ENCODE assay signal across 1 cellular context in genomic region chr2:37764108-37764507, GRCh38.
A peak's percentile ranks its signal among the peaks of the same experiment; 100 is the strongest.
TF ChIP-seq lines count a peak whose summit lies in the region.

No MANE protein-coding gene starts in this region.

TF ChIP-seq in K562, 482 proteins besides CTCF, POLR2A, EP300 and RAD21 (continued from another document):
- TF ChIP-seq MECOM (CRISPR knock-in tag; IDR thresholded peaks at IDR 0.05) (no peak), MTA2 (IDR thresholded peaks at IDR 0.05; ENCODE audit: low read depth) (no peak), ZNF175 (CRISPR knock-in tag; IDR thresholded peaks at IDR 0.05; ENCODE audit: low read depth) (no peak), EZH2 (IDR thresholded peaks at IDR 0.05; ENCODE audit: borderline replicate concordance, low read depth, low read length) (no peak), PBX2 (CRISPR knock-in tag; IDR thresholded peaks at IDR 0.05; ENCODE audit: low read depth) (no peak), PBX2 (tag; conservative IDR thresholded peaks at IDR 0.05; ENCODE audit: low read depth) (peak; percentile 55; the same call in 1 of the 2 replicates), RHOXF2B (CRISPR knock-in tag; conservative IDR thresholded peaks at IDR 0.05) (no peak), ZNF395 (CRISPR knock-in tag; IDR thresholded peaks at IDR 0.05) (no peak), TBL1XR1 (IDR thresholded peaks at IDR 0.05; ENCODE audit: low read length in 2 of 2) (no peak), SRSF7 (optimal IDR thresholded peaks at IDR 0.05; ENCODE audit: low read depth, low read length) (no peak), ZZZ3 (IDR thresholded peaks at IDR 0.05) (no peak), CCAR2 (IDR thresholded peaks at IDR 0.05; ENCODE audit: low read depth, low read length) (no peak), ARID1B (IDR thresholded peaks at IDR 0.05) (0 out of 2 replicates have a peak, but pooled peaks have one; percentile 12), SMAD3 (CRISPR knock-in tag; conservative IDR thresholded peaks at IDR 0.05) (no peak), HSF4 (CRISPR knock-in tag; IDR thresholded peaks at IDR 0.05; ENCODE audit: borderline replicate concordance) (no peak), TCF3 (CRISPR knock-in tag; IDR thresholded peaks at IDR 0.05) (peak; percentile 68; the same call in 1 of the 2 replicates), NFRKB (IDR thresholded peaks at IDR 0.05; ENCODE audit: low read depth) (no peak)
- TF ChIP-seq, protein P1, sequence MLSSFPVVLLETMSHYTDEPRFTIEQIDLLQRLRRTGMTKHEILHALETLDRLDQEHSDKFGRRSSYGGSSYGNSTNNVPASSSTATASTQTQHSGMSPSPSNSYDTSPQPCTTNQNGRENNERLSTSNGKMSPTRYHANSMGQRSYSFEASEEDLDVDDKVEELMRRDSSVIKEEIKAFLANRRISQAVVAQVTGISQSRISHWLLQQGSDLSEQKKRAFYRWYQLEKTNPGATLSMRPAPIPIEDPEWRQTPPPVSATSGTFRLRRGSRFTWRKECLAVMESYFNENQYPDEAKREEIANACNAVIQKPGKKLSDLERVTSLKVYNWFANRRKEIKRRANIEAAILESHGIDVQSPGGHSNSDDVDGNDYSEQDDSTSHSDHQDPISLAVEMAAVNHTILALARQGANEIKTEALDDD (IDR thresholded peaks at IDR 0.05), result peak; percentile 26; the same call in 1 of the 2 replicates
- TF ChIP-seq, protein P2, sequence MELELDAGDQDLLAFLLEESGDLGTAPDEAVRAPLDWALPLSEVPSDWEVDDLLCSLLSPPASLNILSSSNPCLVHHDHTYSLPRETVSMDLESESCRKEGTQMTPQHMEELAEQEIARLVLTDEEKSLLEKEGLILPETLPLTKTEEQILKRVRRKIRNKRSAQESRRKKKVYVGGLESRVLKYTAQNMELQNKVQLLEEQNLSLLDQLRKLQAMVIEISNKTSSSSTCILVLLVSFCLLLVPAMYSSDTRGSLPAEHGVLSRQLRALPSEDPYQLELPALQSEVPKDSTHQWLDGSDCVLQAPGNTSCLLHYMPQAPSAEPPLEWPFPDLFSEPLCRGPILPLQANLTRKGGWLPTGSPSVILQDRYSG (tag; conservative IDR thresholded peaks at IDR 0.05; ENCODE audit: low read depth), result no peak
- TF ChIP-seq, protein P3, sequence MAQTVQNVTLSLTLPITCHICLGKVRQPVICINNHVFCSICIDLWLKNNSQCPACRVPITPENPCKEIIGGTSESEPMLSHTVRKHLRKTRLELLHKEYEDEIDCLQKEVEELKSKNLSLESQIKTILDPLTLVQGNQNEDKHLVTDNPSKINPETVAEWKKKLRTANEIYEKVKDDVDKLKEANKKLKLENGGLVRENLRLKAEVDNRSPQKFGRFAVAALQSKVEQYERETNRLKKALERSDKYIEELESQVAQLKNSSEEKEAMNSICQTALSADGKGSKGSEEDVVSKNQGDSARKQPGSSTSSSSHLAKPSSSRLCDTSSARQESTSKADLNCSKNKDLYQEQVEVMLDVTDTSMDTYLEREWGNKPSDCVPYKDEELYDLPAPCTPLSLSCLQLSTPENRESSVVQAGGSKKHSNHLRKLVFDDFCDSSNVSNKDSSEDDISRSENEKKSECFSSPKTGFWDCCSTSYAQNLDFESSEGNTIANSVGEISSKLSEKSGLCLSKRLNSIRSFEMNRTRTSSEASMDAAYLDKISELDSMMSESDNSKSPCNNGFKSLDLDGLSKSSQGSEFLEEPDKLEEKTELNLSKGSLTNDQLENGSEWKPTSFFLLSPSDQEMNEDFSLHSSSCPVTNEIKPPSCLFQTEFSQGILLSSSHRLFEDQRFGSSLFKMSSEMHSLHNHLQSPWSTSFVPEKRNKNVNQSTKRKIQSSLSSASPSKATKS (CRISPR knock-in tag; IDR thresholded peaks at IDR 0.05), result no peak
- TF ChIP-seq, protein P4, sequence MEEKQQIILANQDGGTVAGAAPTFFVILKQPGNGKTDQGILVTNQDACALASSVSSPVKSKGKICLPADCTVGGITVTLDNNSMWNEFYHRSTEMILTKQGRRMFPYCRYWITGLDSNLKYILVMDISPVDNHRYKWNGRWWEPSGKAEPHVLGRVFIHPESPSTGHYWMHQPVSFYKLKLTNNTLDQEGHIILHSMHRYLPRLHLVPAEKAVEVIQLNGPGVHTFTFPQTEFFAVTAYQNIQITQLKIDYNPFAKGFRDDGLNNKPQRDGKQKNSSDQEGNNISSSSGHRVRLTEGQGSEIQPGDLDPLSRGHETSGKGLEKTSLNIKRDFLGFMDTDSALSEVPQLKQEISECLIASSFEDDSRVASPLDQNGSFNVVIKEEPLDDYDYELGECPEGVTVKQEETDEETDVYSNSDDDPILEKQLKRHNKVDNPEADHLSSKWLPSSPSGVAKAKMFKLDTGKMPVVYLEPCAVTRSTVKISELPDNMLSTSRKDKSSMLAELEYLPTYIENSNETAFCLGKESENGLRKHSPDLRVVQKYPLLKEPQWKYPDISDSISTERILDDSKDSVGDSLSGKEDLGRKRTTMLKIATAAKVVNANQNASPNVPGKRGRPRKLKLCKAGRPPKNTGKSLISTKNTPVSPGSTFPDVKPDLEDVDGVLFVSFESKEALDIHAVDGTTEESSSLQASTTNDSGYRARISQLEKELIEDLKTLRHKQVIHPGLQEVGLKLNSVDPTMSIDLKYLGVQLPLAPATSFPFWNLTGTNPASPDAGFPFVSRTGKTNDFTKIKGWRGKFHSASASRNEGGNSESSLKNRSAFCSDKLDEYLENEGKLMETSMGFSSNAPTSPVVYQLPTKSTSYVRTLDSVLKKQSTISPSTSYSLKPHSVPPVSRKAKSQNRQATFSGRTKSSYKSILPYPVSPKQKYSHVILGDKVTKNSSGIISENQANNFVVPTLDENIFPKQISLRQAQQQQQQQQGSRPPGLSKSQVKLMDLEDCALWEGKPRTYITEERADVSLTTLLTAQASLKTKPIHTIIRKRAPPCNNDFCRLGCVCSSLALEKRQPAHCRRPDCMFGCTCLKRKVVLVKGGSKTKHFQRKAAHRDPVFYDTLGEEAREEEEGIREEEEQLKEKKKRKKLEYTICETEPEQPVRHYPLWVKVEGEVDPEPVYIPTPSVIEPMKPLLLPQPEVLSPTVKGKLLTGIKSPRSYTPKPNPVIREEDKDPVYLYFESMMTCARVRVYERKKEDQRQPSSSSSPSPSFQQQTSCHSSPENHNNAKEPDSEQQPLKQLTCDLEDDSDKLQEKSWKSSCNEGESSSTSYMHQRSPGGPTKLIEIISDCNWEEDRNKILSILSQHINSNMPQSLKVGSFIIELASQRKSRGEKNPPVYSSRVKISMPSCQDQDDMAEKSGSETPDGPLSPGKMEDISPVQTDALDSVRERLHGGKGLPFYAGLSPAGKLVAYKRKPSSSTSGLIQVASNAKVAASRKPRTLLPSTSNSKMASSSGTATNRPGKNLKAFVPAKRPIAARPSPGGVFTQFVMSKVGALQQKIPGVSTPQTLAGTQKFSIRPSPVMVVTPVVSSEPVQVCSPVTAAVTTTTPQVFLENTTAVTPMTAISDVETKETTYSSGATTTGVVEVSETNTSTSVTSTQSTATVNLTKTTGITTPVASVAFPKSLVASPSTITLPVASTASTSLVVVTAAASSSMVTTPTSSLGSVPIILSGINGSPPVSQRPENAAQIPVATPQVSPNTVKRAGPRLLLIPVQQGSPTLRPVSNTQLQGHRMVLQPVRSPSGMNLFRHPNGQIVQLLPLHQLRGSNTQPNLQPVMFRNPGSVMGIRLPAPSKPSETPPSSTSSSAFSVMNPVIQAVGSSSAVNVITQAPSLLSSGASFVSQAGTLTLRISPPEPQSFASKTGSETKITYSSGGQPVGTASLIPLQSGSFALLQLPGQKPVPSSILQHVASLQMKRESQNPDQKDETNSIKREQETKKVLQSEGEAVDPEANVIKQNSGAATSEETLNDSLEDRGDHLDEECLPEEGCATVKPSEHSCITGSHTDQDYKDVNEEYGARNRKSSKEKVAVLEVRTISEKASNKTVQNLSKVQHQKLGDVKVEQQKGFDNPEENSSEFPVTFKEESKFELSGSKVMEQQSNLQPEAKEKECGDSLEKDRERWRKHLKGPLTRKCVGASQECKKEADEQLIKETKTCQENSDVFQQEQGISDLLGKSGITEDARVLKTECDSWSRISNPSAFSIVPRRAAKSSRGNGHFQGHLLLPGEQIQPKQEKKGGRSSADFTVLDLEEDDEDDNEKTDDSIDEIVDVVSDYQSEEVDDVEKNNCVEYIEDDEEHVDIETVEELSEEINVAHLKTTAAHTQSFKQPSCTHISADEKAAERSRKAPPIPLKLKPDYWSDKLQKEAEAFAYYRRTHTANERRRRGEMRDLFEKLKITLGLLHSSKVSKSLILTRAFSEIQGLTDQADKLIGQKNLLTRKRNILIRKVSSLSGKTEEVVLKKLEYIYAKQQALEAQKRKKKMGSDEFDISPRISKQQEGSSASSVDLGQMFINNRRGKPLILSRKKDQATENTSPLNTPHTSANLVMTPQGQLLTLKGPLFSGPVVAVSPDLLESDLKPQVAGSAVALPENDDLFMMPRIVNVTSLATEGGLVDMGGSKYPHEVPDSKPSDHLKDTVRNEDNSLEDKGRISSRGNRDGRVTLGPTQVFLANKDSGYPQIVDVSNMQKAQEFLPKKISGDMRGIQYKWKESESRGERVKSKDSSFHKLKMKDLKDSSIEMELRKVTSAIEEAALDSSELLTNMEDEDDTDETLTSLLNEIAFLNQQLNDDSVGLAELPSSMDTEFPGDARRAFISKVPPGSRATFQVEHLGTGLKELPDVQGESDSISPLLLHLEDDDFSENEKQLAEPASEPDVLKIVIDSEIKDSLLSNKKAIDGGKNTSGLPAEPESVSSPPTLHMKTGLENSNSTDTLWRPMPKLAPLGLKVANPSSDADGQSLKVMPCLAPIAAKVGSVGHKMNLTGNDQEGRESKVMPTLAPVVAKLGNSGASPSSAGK (IDR thresholded peaks at IDR 0.05), result no peak
